In genomic region chr1:60069691-60070090, GRCh38 we compare ENCODE assay signal across 21 cellular contexts. TPM values are rescaled to one million over a fixed set of nuclear protein-coding genes. Genes with fewer than 3 reads are reported as not detected.
"Had no signal": no experiment of that assay in that cellular context is flagged by ENCODE, and none has a peak within 500 bp of the region (broad histone marks: within the 10 kb centered on the region; RNA-seq: fewer than 3 reads in every experiment).

No MANE protein-coding gene starts in this region.

- ATAC-seq: HepG2 had no signal

- H3K4me3 ChIP-seq: SJSA1 had no signal

- H3K27me3 ChIP-seq: SJSA1 had no signal

- H3K36me3 ChIP-seq: SJSA1 had no signal

- H3K9me3 ChIP-seq: SJSA1 had no signal

- DNase-seq: IMR-90, Karpas-422, KG1, MM.1S, NCI-H1092 treated with DMSO at 0.1 percent for 48 hours, NCI-H1436, NCI-H187, NCI-H2029, NCI-H2081 treated with DMSO at 0.1 percent for 48 hours, NCI-H2171, NCI-H345, NCI-H446 treated with DMSO at 0.1 percent for 48 hours, NCI-H510A treated with DMSO at 0.1 percent for 48 hours, NCI-H526, Right ventricle myocardium superior, RPMI8226, SIG-M5 had no signal

RNA-seq across cellular contexts. Expression of gene C1orf87, which starts 3.9 kb away (rescaled TPM):
- total RNA-seq: HepG2, HT1080, IMR-90, M059J, Right ventricle myocardium superior, SJSA1 had no signal
- polyA plus RNA-seq: HepG2, IMR-90 had no signal
